Comparison of ENCODE assay signal across 18 cellular contexts in the genomic region with DNA sequence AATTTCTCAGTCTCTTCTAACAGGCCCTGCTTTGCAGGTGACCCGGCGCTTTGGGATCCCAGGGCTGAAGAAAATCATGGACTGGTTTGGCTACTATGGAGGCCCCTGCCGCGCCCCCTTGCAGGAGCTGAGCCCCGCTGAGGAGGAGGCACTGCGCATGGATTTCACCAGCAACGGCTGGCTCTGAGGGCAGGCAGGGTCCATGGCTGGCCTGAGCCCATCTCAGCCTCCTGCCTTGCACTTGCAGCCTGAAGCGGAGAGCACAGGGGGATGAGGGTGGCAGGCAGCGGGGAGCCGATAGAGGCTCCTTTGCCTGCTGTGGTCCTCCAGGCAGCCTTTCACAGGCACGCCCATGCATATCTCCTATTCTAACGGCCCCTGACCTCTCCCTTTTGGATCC. TPM values are rescaled to one million over a fixed set of nuclear protein-coding genes. Genes with fewer than 3 reads are reported as not detected.
"Had no signal": no experiment of that assay in that cellular context is flagged by ENCODE, and none has a peak within 500 bp of the region (broad histone marks: within the 10 kb centered on the region; RNA-seq: fewer than 3 reads in every experiment).

No MANE protein-coding gene starts in this region.

- H3K27ac ChIP-seq: epithelial cell of prostate, foreskin keratinocyte, tibial nerve had no signal

- H3K9me3 ChIP-seq: tibial nerve had no signal

- ATAC-seq: activated CD8-positive, alpha-beta memory T cell treated with anti-CD3 and anti-CD28 coated beads, Interleukin-2, amount 10 ng/mL, durations not matched to agents 7 days and 5 days; T-cell had no signal

- H3K27me3 ChIP-seq: dorsolateral prefrontal cortex, foreskin keratinocyte, tibial nerve had no signal

- H3K4me3 ChIP-seq: dorsolateral prefrontal cortex, tibial nerve had no signal

- DNase-seq: activated B cell treated with CpG ODN at 0.5 μM for 24 hours; activated CD4-positive, alpha-beta memory T cell treated with anti-CD3 and anti-CD28 coated beads, Interleukin-2, amount 10 ng/mL, durations not matched to agents 7 days and 5 days; activated CD4-positive, alpha-beta T cell treated with anti-CD3 and anti-CD28 coated beads for 48 hours; activated CD8-positive, alpha-beta memory T cell treated with anti-CD3 and anti-CD28 coated beads, Interleukin-2, amount 10 ng/mL, durations not matched to agents 7 days and 5 days; activated naive CD4-positive, alpha-beta T cell treated with Interleukin-2 at 50 U/mL for 16 hours; activated T-cell treated with anti-CD3 and anti-CD28 coated beads, Interleukin-2, amount 50 U/mL, for 1 hour; central memory CD4-positive, alpha-beta T cell; dorsolateral prefrontal cortex; glutamatergic neuron; natural killer cell; retina; stimulated activated CD4-positive, alpha-beta T cell treated with anti-CD3 and anti-CD28 coated beads, Interleukin-2, amount 100 ng/mL, for 24 hours; T-cell had no signal

RNA-seq across cellular contexts. Expression of a gene that starts 22.0 kb away (rescaled TPM):
- total RNA-seq: activated B cell treated with CpG ODN at 0.5 μM for 24 hours; activated CD4-positive, alpha-beta memory T cell treated with anti-CD3 and anti-CD28 coated beads, Interleukin-2, amount 10 ng/mL, durations not matched to agents 7 days and 5 days; activated CD8-positive, alpha-beta memory T cell treated with anti-CD3 and anti-CD28 coated beads, Interleukin-2, amount 10 ng/mL, durations not matched to agents 7 days and 5 days; activated T-helper 2 cell treated with anti-CD3 and anti-CD28 coated beads, Interferon-gamma antibody, Interleukin-2, Interleukin-4, amounts not matched to agents 10 μg/mL and 5 μg/mL and 100 μg/mL, durations not matched to agents 14 hours and 24 hours and 36 hours; fibroblast of lung; foreskin keratinocyte; T-cell had no signal
- polyA plus RNA-seq: fibroblast of lung, foreskin keratinocyte had no signal

RNA-seq across cellular contexts. Expression of a gene that starts 27.3 kb away (rescaled TPM):
- total RNA-seq: activated B cell treated with CpG ODN at 0.5 μM for 24 hours; activated CD4-positive, alpha-beta memory T cell treated with anti-CD3 and anti-CD28 coated beads, Interleukin-2, amount 10 ng/mL, durations not matched to agents 7 days and 5 days; activated CD8-positive, alpha-beta memory T cell treated with anti-CD3 and anti-CD28 coated beads, Interleukin-2, amount 10 ng/mL, durations not matched to agents 7 days and 5 days; activated T-helper 2 cell treated with anti-CD3 and anti-CD28 coated beads, Interferon-gamma antibody, Interleukin-2, Interleukin-4, amounts not matched to agents 10 μg/mL and 5 μg/mL and 100 μg/mL, durations not matched to agents 14 hours and 24 hours and 36 hours; natural killer cell had no signal

RNA-seq across cellular contexts. Expression of a gene that starts 38.9 kb away (rescaled TPM):
- total RNA-seq: activated B cell treated with CpG ODN at 0.5 μM for 24 hours, natural killer cell had no signal
